19 cellular contexts compared by ENCODE assay signal in the genomic region with DNA sequence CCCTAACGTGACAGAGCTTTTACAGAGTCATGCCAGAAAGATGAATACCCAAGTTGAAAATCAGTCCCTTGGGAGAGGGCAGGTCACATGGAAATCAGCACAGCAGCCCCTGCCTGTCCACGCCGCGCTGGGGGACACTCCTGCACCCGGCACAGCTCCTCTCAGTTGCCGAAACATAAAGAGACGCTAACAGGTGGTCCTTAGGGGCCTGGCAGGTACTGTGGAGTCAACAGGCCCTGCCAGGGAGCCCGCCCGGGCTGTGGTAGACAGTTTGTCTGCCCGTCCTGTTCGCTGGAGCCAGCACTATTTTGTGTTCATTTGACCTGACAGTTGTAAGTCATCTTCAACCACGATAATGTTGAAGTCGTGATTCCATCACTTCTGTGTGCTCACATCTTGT.
"Had no signal": no experiment of that assay in that cellular context is flagged by ENCODE, and none has a peak within 500 bp of the region (broad histone marks: within the 10 kb centered on the region; RNA-seq: fewer than 3 reads in every experiment).

No MANE protein-coding gene starts in this region.

- H3K4me1 Mint-ChIP-seq: activated T-helper 17 cell treated with anti-CD3 and anti-CD28 coated beads, Interleukin-2, amount 50 U/mL, for 72 hours had no signal

- H3K27me3 ChIP-seq: body of pancreas, pancreas had no signal

- H3K27ac ChIP-seq: body of pancreas, pancreas had no signal

- H3K4me1 ChIP-seq: body of pancreas, pancreas had no signal

- H3K4me3 ChIP-seq: body of pancreas, pancreas had no signal

- H3K9me3 ChIP-seq: body of pancreas, pancreas, SK-N-SH had no signal

- H3K27ac Mint-ChIP-seq: activated CD4-positive, alpha-beta T cell treated with anti-CD3 and anti-CD28 coated beads, Interleukin-2, amount 10 ng/mL, durations not matched to agents 7 days and 5 days; activated T-helper 17 cell treated with anti-CD3 and anti-CD28 coated beads, Interleukin-2, amount 50 U/mL, for 72 hours had no signal

- H3K4me3 Mint-ChIP-seq: activated CD4-positive, alpha-beta T cell treated with anti-CD3 and anti-CD28 coated beads, Interleukin-2, amount 10 ng/mL, durations not matched to agents 7 days and 5 days; activated T-helper 17 cell treated with anti-CD3 and anti-CD28 coated beads, Interleukin-2, amount 50 U/mL, for 72 hours had no signal

- ATAC-seq: activated CD4-positive, CD25-positive, alpha-beta regulatory T cell treated with anti-CD3 and anti-CD28 coated beads, Interleukin-2, amount 50 U/mL, for 24 hours; activated T-helper 17 cell treated with anti-CD3 and anti-CD28 coated beads, Interleukin-2, amount 50 U/mL, for 72 hours; body of pancreas; left lobe of liver; pancreas had no signal

- DNase-seq: activated CD4-positive, alpha-beta T cell treated with anti-CD3 and anti-CD28 coated beads, Interleukin-2, amount 10 ng/mL, durations not matched to agents 7 days and 5 days; activated naive CD4-positive, alpha-beta T cell; body of pancreas; central memory CD4-positive, alpha-beta T cell; erythroblast; foreskin melanocyte; hypothalamus; mammary epithelial cell; pancreas; SK-N-SH; stimulated activated naive CD4-positive, alpha-beta T cell; T-helper 1 cell had no signal

- H3K27me3 Mint-ChIP-seq: activated CD4-positive, alpha-beta T cell treated with anti-CD3 and anti-CD28 coated beads, Interleukin-2, amount 10 ng/mL, durations not matched to agents 7 days and 5 days; activated T-helper 17 cell treated with anti-CD3 and anti-CD28 coated beads, Interleukin-2, amount 50 U/mL, for 72 hours had no signal

- H3K4me2 ChIP-seq: SK-N-SH had no signal

- FAIRE-seq: colon, endometrium, keratinocyte, pancreas, urothelium cell line had no signal

- H3K9ac ChIP-seq: SK-N-SH had no signal

- H3K9me3 Mint-ChIP-seq: activated CD4-positive, alpha-beta T cell treated with anti-CD3 and anti-CD28 coated beads, Interleukin-2, amount 10 ng/mL, durations not matched to agents 7 days and 5 days; activated T-helper 17 cell treated with anti-CD3 and anti-CD28 coated beads, Interleukin-2, amount 50 U/mL, for 72 hours had no signal
